8 cellular contexts compared by ENCODE assay signal in the genomic region with DNA sequence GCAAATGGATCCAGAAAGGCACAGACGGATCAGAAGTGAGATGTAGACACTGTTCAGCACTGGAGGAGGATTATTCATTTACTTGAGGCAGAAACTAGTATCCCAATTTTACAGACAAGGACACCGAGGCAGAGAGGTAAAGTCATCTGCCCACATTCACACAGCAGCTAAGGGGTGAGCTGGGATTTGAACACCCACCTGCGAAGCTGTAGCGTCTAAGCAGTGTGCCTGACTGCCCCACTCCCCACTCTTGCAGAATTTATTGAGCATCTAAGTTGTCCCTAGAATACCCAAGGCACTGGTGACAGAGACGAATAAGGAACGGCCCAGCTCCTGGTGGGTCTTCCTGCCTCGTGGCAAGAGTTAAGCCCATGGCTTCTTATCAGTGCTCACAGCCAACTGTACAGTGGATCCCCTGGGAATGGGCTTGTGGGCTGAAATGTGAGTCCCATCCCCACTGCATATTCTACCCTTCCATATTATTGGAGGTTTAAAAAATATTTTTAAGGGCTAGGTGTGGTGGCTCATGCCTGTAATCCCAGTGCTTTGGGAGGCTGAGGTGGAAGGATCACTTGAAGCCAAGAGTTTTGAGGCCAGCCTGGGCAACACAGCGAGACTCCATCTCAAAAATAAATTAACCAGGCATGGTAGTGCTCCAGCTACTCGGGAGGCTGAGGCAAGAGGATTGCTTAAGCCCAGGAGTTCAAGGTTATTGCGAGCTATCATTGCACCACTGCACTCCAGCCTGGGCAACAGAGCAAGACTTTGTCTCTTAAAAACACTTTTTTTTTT.
DNase-seq lines count a peak whose midpoint lies in the region; ATAC-seq and TF ChIP-seq lines count a peak whose summit lies in the region.

No MANE protein-coding gene starts in this region.

- no peaks in the 10 kb centered on the region for H3K9me3 ChIP-seq in AG04450 (ENCODE audit: control insufficient read depth, insufficient read depth, low read length)

- intact Hi-C loops in natural killer cell (cut with micrococcal nuclease), result loop anchor here (2.0 to 10.0 kb wide), 3 partner anchors 15 to 51 kb away; no protein-coding TSS in a partner anchor

- H3K4me3 ChIP-seq in AG04450 (ENCODE audit: low read depth, low read length), result no peak overlapping the region
- H3K4me3 ChIP-seq in Jurkat, Clone E6-1 (ENCODE audit: low read length), result peak overlapping the region; percentile 81

- H3K27me3 Mint-ChIP-seq in natural killer cell (ENCODE audit: low read depth in 2 of 2), result no peaks in the 10 kb centered on the region

- H3K36me3 Mint-ChIP-seq in natural killer cell, result no peaks in the 10 kb centered on the region

- peak overlapping the region; percentile 90 to 96 for H3K27ac Mint-ChIP-seq in natural killer cell

- ATAC-seq in natural killer cell, result no peak
- no peak for ATAC-seq in GM19452 (IDR thresholded peaks at IDR 0.05; ENCODE audit: unreplicated experiment)

- peaks cover 15% of the 10 kb centered on the region for H3K27me3 ChIP-seq in AG04450 (ENCODE audit: control insufficient read depth, insufficient read depth, low read length)

- POLR2A ChIA-PET in AG04450 (lab: Yijun Ruan, JAX), result interaction anchor here (1.2 kb wide), 1 partner anchor 11 kb away, joined by 6 read pairs; no protein-coding TSS in a partner anchor

- CTCF ChIA-PET in AG04450 (lab: Charles Lee), result interaction anchor here (0.6 to 3.3 kb wide), 25 partner anchors 9 to 457 kb away, joined by 3 to 34 read pairs (median 4); partner anchors contain the start of gene RPL32

- H3K9me3 Mint-ChIP-seq in natural killer cell, result no peaks in the 10 kb centered on the region

- no peak for DNase-seq in AG04450 (ENCODE audit: low read depth, low spot score)
- DNase-seq in Jurkat, Clone E6-1 (ENCODE audit: low read depth, low spot score), result no peak
- no peak for DNase-seq in caudate nucleus (lab: John Stamatoyannopoulos, UW)
- peak; percentile 16 for DNase-seq in natural killer cell
- DNase-seq in A172 (ENCODE audit: low spot score), result no peak
- DNase-seq in NCI-H446 treated with DMSO at 0.1 percent for 48 hours (lab: John Stamatoyannopoulos, UW), result no peak
- no peak for DNase-seq in mucosa of gallbladder (ENCODE audit: low spot score)

- TF ChIP-seq CTCF in AG04450 (IDR thresholded peaks at IDR 0.05; ENCODE audit: low read depth, low read length), result no peak
- no peak for TF ChIP-seq CTCF in natural killer cell (IDR thresholded peaks at IDR 0.05)

- H3K4me1 Mint-ChIP-seq in natural killer cell, result peaks cover 55 to 70% of the 10 kb centered on the region in 2 donors

- peak overlapping the region; percentile 21 for H3K27ac ChIP-seq in AG04450 (ENCODE audit: low read depth, low read length)
- H3K27ac ChIP-seq in caudate nucleus (ENCODE audit: low read depth, low read length), result peak overlapping the region; percentile 79

- H3K4me3 Mint-ChIP-seq in natural killer cell, result peak overlapping the region; percentile 98
